19 cellular contexts compared by ENCODE assay signal in the genomic region with DNA sequence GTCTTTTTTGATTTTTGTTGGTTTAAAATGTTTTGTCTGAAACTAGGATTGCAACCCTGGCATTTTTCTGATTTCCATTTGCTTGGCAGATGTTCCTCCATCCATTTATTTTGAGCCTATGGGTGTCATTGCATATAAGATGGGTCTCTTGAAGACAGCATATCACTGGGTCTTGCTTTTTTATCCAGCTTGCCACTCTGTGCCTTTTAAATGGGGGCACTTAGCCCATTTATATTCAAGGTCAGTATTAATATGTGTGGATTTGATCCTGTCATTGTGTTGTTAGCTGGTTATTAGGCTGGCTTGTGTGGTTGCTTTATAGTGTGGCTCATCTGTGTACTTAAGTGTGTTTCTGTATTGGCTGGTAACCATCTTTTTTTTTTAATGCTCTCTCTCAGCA.
DNase-seq lines count a peak whose midpoint lies in the region; ATAC-seq and TF ChIP-seq lines count a peak whose summit lies in the region.
"Had no signal": no experiment of that assay in that cellular context is flagged by ENCODE, and none has a peak within 500 bp of the region (broad histone marks: within the 10 kb centered on the region; RNA-seq: fewer than 3 reads in every experiment).

No MANE protein-coding gene starts in this region.

- H3K27ac ChIP-seq in endodermal cell (ENCODE audit: low read depth, low read length) (no peak overlapping the region), right cardiac atrium (ENCODE audit: low read length) (no peak overlapping the region)
- H3K27ac ChIP-seq: 22Rv1; A549; BLaER1 treated with 17β-estradiol and CSF1 and Interleukin-3, amounts not matched to agents 10 nM and 100 nM; C4-2B had no signal

- H3K9ac ChIP-seq in adipocyte (ENCODE audit: low read length) (no peak overlapping the region), endodermal cell (ENCODE audit: extremely low read depth, low read length, poor library complexity, severe bottlenecking) (no peak overlapping the region)
- H3K9ac ChIP-seq: BLaER1 treated with 17β-estradiol and CSF1 and Interleukin-3, amounts not matched to agents 10 nM and 100 nM had no signal

- ATAC-seq in activated T-cell treated with anti-CD3 and anti-CD28 coated beads, Interleukin-2, amount 50 U/mL, for 4 hours: no peak
- no peak for ATAC-seq in stimulated activated naive B cell treated with anti-CD40 and anti-IgM and Interleukin-4, amounts not matched to agents 10 μg/mL and 1 μg/mL and 100 μg/mL, for 72 hours (replicated peaks)
- ATAC-seq in SK-N-SH treated with all-trans-retinoic acid at 6 μM for 48 hours: no peak
- ATAC-seq in sciatic nerve: no peak
- no peak for ATAC-seq in right cardiac atrium
- ATAC-seq: A549; CD8-positive, alpha-beta T cell had no signal

- H3K27ac Mint-ChIP-seq in activated T-cell treated with anti-CD3 and anti-CD28 coated beads, Interleukin-2, amount 50 U/mL, for 24 hours: peak overlapping the region; percentile 42
- H3K27ac Mint-ChIP-seq in endodermal cell: no peak overlapping the region
- H3K27ac Mint-ChIP-seq in stimulated activated naive B cell treated with anti-CD40 and anti-IgM and Interleukin-4, amounts not matched to agents 10 μg/mL and 1 μg/mL and 100 μg/mL, for 72 hours: peak overlapping the region; percentile 73
- H3K27ac Mint-ChIP-seq: B cell; CD4-positive, alpha-beta T cell; CD8-positive, alpha-beta T cell had no signal

- H3K9me3 ChIP-seq in adipocyte (ENCODE audit: control insufficient read depth, low read length): peaks cover 19% of the 10 kb centered on the region
- peaks cover 55% of the 10 kb centered on the region for H3K9me3 ChIP-seq in endodermal cell (ENCODE audit: control insufficient read depth, low read length)
- H3K9me3 ChIP-seq in right cardiac atrium (ENCODE audit: control insufficient read depth, low read length): no peaks in the 10 kb centered on the region

- H3K4me3 ChIP-seq in adipocyte (ENCODE audit: low read length): peak overlapping the region; percentile 22
- peak overlapping the region; percentile 53 for H3K4me3 ChIP-seq in endodermal cell (ENCODE audit: low read length)
- H3K4me3 ChIP-seq in right cardiac atrium (ENCODE audit: low read length): no peak overlapping the region
- H3K4me3 ChIP-seq: A549 had no signal

- H3K4me1 Mint-ChIP-seq in activated T-cell treated with anti-CD3 and anti-CD28 coated beads, Interleukin-2, amount 50 U/mL, for 24 hours (ENCODE audit: low read depth): peaks cover 3% of the 10 kb centered on the region
- H3K4me1 Mint-ChIP-seq in activated T-cell treated with anti-CD3 and anti-CD28 coated beads, Interleukin-2, amount 50 U/mL, for 4 hours (ENCODE audit: low read depth): no peaks in the 10 kb centered on the region
- no peaks in the 10 kb centered on the region for H3K4me1 Mint-ChIP-seq in endodermal cell
- H3K4me1 Mint-ChIP-seq in stimulated activated naive B cell treated with anti-CD40 and anti-IgM and Interleukin-4, amounts not matched to agents 10 μg/mL and 1 μg/mL and 100 μg/mL, for 72 hours: peaks cover 23 to 27% of the 10 kb centered on the region in 2 donors

- no peak overlapping the region for H3K4me3 Mint-ChIP-seq in activated T-cell treated with anti-CD3 and anti-CD28 coated beads, Interleukin-2, amount 50 U/mL, for 24 hours
- H3K4me3 Mint-ChIP-seq in activated T-cell treated with anti-CD3 and anti-CD28 coated beads, Interleukin-2, amount 50 U/mL, for 4 hours: no peak overlapping the region
- H3K4me3 Mint-ChIP-seq in endodermal cell: no peak overlapping the region
- no peak overlapping the region for H3K4me3 Mint-ChIP-seq in stimulated activated naive B cell treated with anti-CD40 and anti-IgM and Interleukin-4, amounts not matched to agents 10 μg/mL and 1 μg/mL and 100 μg/mL, for 72 hours
- H3K4me3 Mint-ChIP-seq: B cell; CD4-positive, alpha-beta T cell; CD8-positive, alpha-beta T cell had no signal

- intact Hi-C loops in sciatic nerve (cut with DNase I): no loop called here
- intact Hi-C loops in right cardiac atrium (cut with DNase I): loop anchor here in 2 of 4 donors (10.0 kb wide), 1 partner anchor 215 kb away; no protein-coding TSS in a partner anchor

- H3K27me3 ChIP-seq in adipocyte (replicated peaks; ENCODE audit: control insufficient read depth, insufficient read depth, low read length) (no peaks in the 10 kb centered on the region), endodermal cell (ENCODE audit: control insufficient read depth, insufficient read depth, low read length, poor library complexity, severe bottlenecking) (no peaks in the 10 kb centered on the region), right cardiac atrium (ENCODE audit: control insufficient read depth, insufficient read depth) (no peaks in the 10 kb centered on the region)
- H3K27me3 ChIP-seq: BLaER1 treated with 17β-estradiol and CSF1 and Interleukin-3, amounts not matched to agents 10 nM and 100 nM had no signal

- peaks cover 83% of the 10 kb centered on the region for H3K36me3 Mint-ChIP-seq in activated T-cell treated with anti-CD3 and anti-CD28 coated beads, Interleukin-2, amount 50 U/mL, for 24 hours (ENCODE audit: low read depth)
- H3K36me3 Mint-ChIP-seq in activated T-cell treated with anti-CD3 and anti-CD28 coated beads, Interleukin-2, amount 50 U/mL, for 4 hours (ENCODE audit: insufficient read depth): peaks cover 58% of the 10 kb centered on the region
- H3K36me3 Mint-ChIP-seq in endodermal cell (ENCODE audit: low read depth): peaks cover 54% of the 10 kb centered on the region
- H3K36me3 Mint-ChIP-seq in stimulated activated naive B cell treated with anti-CD40 and anti-IgM and Interleukin-4, amounts not matched to agents 10 μg/mL and 1 μg/mL and 100 μg/mL, for 72 hours: peaks cover 74 to 80% of the 10 kb centered on the region in 2 donors

- peaks cover 25% of the 10 kb centered on the region for H3K36me3 ChIP-seq in adipocyte (ENCODE audit: control insufficient read depth, insufficient read depth, low read length, severe bottlenecking)
- peaks cover 44% of the 10 kb centered on the region for H3K36me3 ChIP-seq in endodermal cell (ENCODE audit: control insufficient read depth, insufficient read depth, low read length)

- TF ChIP-seq CTCF in endodermal cell (conservative IDR thresholded peaks at IDR 0.05): no peak

- peaks cover 57% of the 10 kb centered on the region for H3K9me3 Mint-ChIP-seq in activated T-cell treated with anti-CD3 and anti-CD28 coated beads, Interleukin-2, amount 50 U/mL, for 24 hours
- peaks cover 43% of the 10 kb centered on the region for H3K9me3 Mint-ChIP-seq in activated T-cell treated with anti-CD3 and anti-CD28 coated beads, Interleukin-2, amount 50 U/mL, for 4 hours
- H3K9me3 Mint-ChIP-seq in endodermal cell: peaks cover 53% of the 10 kb centered on the region
- peaks cover 35 to 40% of the 10 kb centered on the region in 2 donors for H3K9me3 Mint-ChIP-seq in stimulated activated naive B cell treated with anti-CD40 and anti-IgM and Interleukin-4, amounts not matched to agents 10 μg/mL and 1 μg/mL and 100 μg/mL, for 72 hours

- H3K4me1 ChIP-seq in adipocyte (ENCODE audit: control insufficient read depth, insufficient read depth, low read length) (no peaks in the 10 kb centered on the region), endodermal cell (ENCODE audit: control insufficient read depth, insufficient read depth, low read length) (no peaks in the 10 kb centered on the region), right cardiac atrium (ENCODE audit: control insufficient read depth, insufficient read depth, low read length) (no peaks in the 10 kb centered on the region)
- H3K4me1 ChIP-seq: A549, Caco-2 had no signal

- no peaks in the 10 kb centered on the region for H3K27me3 Mint-ChIP-seq in activated T-cell treated with anti-CD3 and anti-CD28 coated beads, Interleukin-2, amount 50 U/mL, for 24 hours
- H3K27me3 Mint-ChIP-seq in activated T-cell treated with anti-CD3 and anti-CD28 coated beads, Interleukin-2, amount 50 U/mL, for 4 hours (ENCODE audit: low read depth): no peaks in the 10 kb centered on the region
- H3K27me3 Mint-ChIP-seq in endodermal cell (ENCODE audit: insufficient read depth): no peaks in the 10 kb centered on the region
- H3K27me3 Mint-ChIP-seq in stimulated activated naive B cell treated with anti-CD40 and anti-IgM and Interleukin-4, amounts not matched to agents 10 μg/mL and 1 μg/mL and 100 μg/mL, for 72 hours: no peaks in the 10 kb centered on the region
- H3K27me3 Mint-ChIP-seq: B cell; CD4-positive, alpha-beta T cell had no signal

- DNase-seq in activated T-cell treated with anti-CD3 and anti-CD28 coated beads, Interleukin-2, amount 50 U/mL, for 24 hours: no peak
- DNase-seq in activated T-cell treated with anti-CD3 and anti-CD28 coated beads, Interleukin-2, amount 50 U/mL, for 4 hours: no peak
- DNase-seq in adipocyte (ENCODE audit: low read depth) (no peak), endodermal cell (no peak), sciatic nerve (ENCODE audit: low spot score) (no peak), right cardiac atrium (no peak)
- DNase-seq in stimulated activated naive B cell treated with anti-CD40 and anti-IgM and Interleukin-4, amounts not matched to agents 10 μg/mL and 1 μg/mL and 100 μg/mL, for 72 hours: no peak
- DNase-seq: AML-193; Caco-2; CD4-positive, alpha-beta T cell; CD8-positive, alpha-beta T cell; DMS79 treated with DMSO at 0.1 percent for 48 hours; GF-D8 had no signal

TF ChIP-seq in SK-N-SH treated with all-trans-retinoic acid at 6 μM for 48 hours, 23 proteins besides CTCF, POLR2A, EP300 and RAD21:
- TF ChIP-seq ZNF70 (CRISPR knock-in tag; IDR thresholded peaks at IDR 0.05) (no peak), ZNF565 (CRISPR knock-in tag; conservative IDR thresholded peaks at IDR 0.05; ENCODE audit: low read depth) (no peak), OSR1 (CRISPR knock-in tag; IDR thresholded peaks at IDR 0.05) (no peak), PPARA (CRISPR knock-in tag; IDR thresholded peaks at IDR 0.05; ENCODE audit: borderline replicate concordance) (no peak), ARNTL (CRISPR knock-in tag; IDR thresholded peaks at IDR 0.05; ENCODE audit: borderline replicate concordance, low read depth) (no peak), ISL1 (CRISPR knock-in tag; IDR thresholded peaks at IDR 0.05) (no peak), CSDC2 (CRISPR knock-in tag; IDR thresholded peaks at IDR 0.05) (no peak)
- TF ChIP-seq, protein P1, sequence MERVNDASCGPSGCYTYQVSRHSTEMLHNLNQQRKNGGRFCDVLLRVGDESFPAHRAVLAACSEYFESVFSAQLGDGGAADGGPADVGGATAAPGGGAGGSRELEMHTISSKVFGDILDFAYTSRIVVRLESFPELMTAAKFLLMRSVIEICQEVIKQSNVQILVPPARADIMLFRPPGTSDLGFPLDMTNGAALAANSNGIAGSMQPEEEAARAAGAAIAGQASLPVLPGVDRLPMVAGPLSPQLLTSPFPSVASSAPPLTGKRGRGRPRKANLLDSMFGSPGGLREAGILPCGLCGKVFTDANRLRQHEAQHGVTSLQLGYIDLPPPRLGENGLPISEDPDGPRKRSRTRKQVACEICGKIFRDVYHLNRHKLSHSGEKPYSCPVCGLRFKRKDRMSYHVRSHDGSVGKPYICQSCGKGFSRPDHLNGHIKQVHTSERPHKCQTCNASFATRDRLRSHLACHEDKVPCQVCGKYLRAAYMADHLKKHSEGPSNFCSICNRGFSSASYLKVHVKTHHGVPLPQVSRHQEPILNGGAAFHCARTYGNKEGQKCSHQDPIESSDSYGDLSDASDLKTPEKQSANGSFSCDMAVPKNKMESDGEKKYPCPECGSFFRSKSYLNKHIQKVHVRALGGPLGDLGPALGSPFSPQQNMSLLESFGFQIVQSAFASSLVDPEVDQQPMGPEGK (CRISPR knock-in tag; IDR thresholded peaks at IDR 0.05; ENCODE audit: borderline replicate concordance): no peak
TF ChIP-seq in SK-N-SH treated with all-trans-retinoic acid at 6 μM for 48 hours: peak in this region for 0.
